ENCODE assay signal across 11 cellular contexts in genomic region chr3:34200576-34200975, GRCh38.
DNase-seq lines count a peak whose midpoint lies in the region; ATAC-seq and TF ChIP-seq lines count a peak whose summit lies in the region.
"Had no signal": no experiment of that assay in that cellular context is flagged by ENCODE, and none has a peak within 500 bp of the region (broad histone marks: within the 10 kb centered on the region; RNA-seq: fewer than 3 reads in every experiment).

No MANE protein-coding gene starts in this region.

- H3K4me3 ChIP-seq in A673 (ENCODE audit: low read depth, low read length, poor library complexity, severe bottlenecking): no peak overlapping the region

- ATAC-seq in GM19023 (IDR thresholded peaks at IDR 0.05; ENCODE audit: unreplicated experiment) (peak; percentile 88), HG02642 (IDR thresholded peaks at IDR 0.05; ENCODE audit: poor library complexity, unreplicated experiment) (peak; percentile 95), HG03460 (IDR thresholded peaks at IDR 0.05; ENCODE audit: unreplicated experiment) (peak; percentile 82)

- POLR2A ChIA-PET in A673 (lab: Charles Lee; ENCODE audit: low non-redundant PET): no interaction called here

- no peak for TF ChIP-seq CTCF in A673 (conservative IDR thresholded peaks at IDR 0.05; ENCODE audit: low read depth, low read length)

- H3K27ac ChIP-seq in A673 (ENCODE audit: low read depth, low read length, poor library complexity, severe bottlenecking): peak overlapping the region; percentile 62

- peaks cover 11% of the 10 kb centered on the region for H3K9me3 ChIP-seq in A673 (ENCODE audit: low read depth, low read length, poor library complexity, severe bottlenecking)

- no peaks in the 10 kb centered on the region for H3K36me3 ChIP-seq in A673 (ENCODE audit: insufficient read depth, low read length, poor library complexity, severe bottlenecking)

- DNase-seq in A673 (ENCODE audit: low spot score) (peak; percentile 76), ureter (ENCODE audit: low spot score) (no peak), T-helper 1 cell (no peak), HT-29 (ENCODE audit: low spot score) (no peak), head of caudate nucleus (no peak)
- DNase-seq: activated CD4-positive, CD25-positive, alpha-beta regulatory T cell; NCI-H1694 treated with DMSO at 0.1 percent for 48 hours; stimulated activated CD4-positive, alpha-beta T cell treated with anti-CD3 and anti-CD28 coated beads, Interleukin-12 subunit alpha, Interleukin-12 subunit beta, amount 100 ng/mL, for 4 hours had no signal

- peaks cover 34% of the 10 kb centered on the region for H3K4me1 ChIP-seq in A673 (ENCODE audit: insufficient read depth, low read length, poor library complexity, severe bottlenecking)

- no TSS peak for BruUV-seq in A673 (replicated peaks; lab: Mats Ljungman, UMichigan)

- intact Hi-C loops in A673 (cut with micrococcal nuclease; ENCODE audit: unreplicated experiment) (loop anchor here (5.0 kb wide), 1 partner anchor 93 kb away; no protein-coding TSS in a partner anchor), head of caudate nucleus (cut with DNase I) (no loop called here)

- CTCF ChIA-PET in A673 (lab: Charles Lee): interaction anchor here (1.0 kb wide), 1 partner anchor 60 kb away, joined by 3 read pairs; no protein-coding TSS in a partner anchor

- no peaks in the 10 kb centered on the region for H3K27me3 ChIP-seq in A673 (replicated peaks; ENCODE audit: insufficient read depth, low read depth, low read length, poor library complexity)
